ENCODE assay signal across 8 cellular contexts in the genomic region with DNA sequence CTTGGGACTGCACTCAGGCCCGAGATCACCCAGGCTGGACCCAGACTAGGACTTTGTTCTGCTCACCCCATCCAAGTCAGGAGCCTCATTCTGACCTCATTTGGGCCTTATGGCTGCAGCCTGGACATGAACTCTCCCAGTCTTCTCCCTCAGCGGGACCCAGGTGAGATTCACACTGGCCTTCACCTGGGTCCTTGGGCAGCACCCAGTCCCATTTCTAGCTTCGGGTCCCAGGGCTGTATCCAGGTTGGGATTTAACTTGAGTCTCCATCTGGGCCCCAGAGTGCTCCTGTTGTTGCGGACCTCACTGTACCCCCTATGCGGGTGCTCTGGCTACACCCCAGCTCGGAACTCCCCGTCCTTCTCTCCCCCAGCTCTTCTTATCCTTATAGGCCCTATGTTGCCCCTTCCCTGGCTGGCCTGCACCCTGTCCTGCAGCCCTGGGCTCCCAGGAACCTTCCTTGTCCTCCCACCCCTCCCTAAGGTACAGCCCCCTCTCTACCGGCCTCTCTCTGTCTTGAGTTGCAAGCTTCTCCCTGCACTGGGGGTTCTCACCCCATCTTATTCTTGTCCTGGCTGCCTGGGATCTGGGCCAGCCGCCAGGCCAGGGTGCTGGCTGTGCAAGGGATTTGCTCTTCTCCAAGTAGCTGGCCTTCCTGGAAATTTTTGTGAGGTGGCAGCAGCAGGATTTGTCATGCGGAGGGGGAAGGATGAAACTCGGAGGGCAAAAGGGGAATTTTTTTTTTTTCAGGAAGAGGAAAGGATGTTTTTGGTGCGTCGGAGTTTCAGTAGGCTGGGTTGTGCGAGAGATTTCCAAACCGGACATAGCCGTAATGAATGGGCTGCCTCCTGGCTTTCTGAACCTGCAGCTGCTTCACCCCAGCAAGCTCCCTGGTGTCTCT. TPM values are rescaled to one million over a fixed set of nuclear protein-coding genes. Genes with fewer than 3 reads are reported as not detected.
DNase-seq lines count a peak whose midpoint lies in the region; ATAC-seq and TF ChIP-seq lines count a peak whose summit lies in the region.

No MANE protein-coding gene starts in this region.

- peak overlapping the region; percentile 72 for H2AFZ ChIP-seq in neural progenitor cell (replicated peaks)

- H3K9me3 ChIP-seq in heart left ventricle (no peaks in the 10 kb centered on the region), SK-N-MC (ENCODE audit: low read depth, low read length) (no peaks in the 10 kb centered on the region), neural progenitor cell (ENCODE audit: low read depth) (no peaks in the 10 kb centered on the region)

- peaks cover 5% of the 10 kb centered on the region for H3K79me2 ChIP-seq in neural progenitor cell (ENCODE audit: low read depth)

- H3K36me3 ChIP-seq in heart left ventricle (no peaks in the 10 kb centered on the region), SK-N-MC (ENCODE audit: insufficient read depth, low read length) (no peaks in the 10 kb centered on the region), neural progenitor cell (no peaks in the 10 kb centered on the region)

- H3K36me3 Mint-ChIP-seq in neural progenitor cell: no peaks in the 10 kb centered on the region

- 3 to 16% (median 7%) methylated on average over 16 of the region's 16 CpGs for WGBS in heart left ventricle, 4 donors

- H3K27ac ChIP-seq in heart left ventricle: peak overlapping the region; percentile 83 to 99 (median 94)
- no peak overlapping the region for H3K27ac ChIP-seq in SK-N-MC
- no peak overlapping the region for H3K27ac ChIP-seq in neural progenitor cell

- peaks cover 5% of the 10 kb centered on the region for H3F3A ChIP-seq in neural progenitor cell (ENCODE audit: low read depth)

- peaks cover 10% of the 10 kb centered on the region for H3K27me3 Mint-ChIP-seq in neural progenitor cell (ENCODE audit: insufficient read depth, low read depth)

- no peaks in the 10 kb centered on the region for H3K9me3 Mint-ChIP-seq in neural progenitor cell

- H3K4me1 Mint-ChIP-seq in neural progenitor cell: peaks cover 22% of the 10 kb centered on the region

- H3K4me1 ChIP-seq in heart left ventricle: peaks cover 16 to 74% (median 56%) of the 10 kb centered on the region in 12 donors
- peaks cover 20% of the 10 kb centered on the region for H3K4me1 ChIP-seq in neural progenitor cell

- no peak for TF ChIP-seq POLR2A in heart left ventricle (IDR thresholded peaks at IDR 0.05)

- peaks cover 18% of the 10 kb centered on the region for H4K20me1 ChIP-seq in neural progenitor cell (ENCODE audit: low read depth)

- DNase-seq in heart left ventricle: peak in 4 of 5 donors; percentile 34 to 71 (median 60)
- no peak for DNase-seq in left cardiac atrium
- DNase-seq in SK-N-MC (ENCODE audit: low read depth, low spot score): no peak
- no peak for DNase-seq in epithelial cell of proximal tubule (ENCODE audit: low read depth)
- DNase-seq in neural progenitor cell (ENCODE audit: low spot score): peak; percentile 36
- no peak for DNase-seq in foreskin melanocyte

- H3K27ac Mint-ChIP-seq in neural progenitor cell: no peak overlapping the region

- H3K9ac ChIP-seq in SK-N-MC (ENCODE audit: insufficient read length): peak overlapping the region; percentile 67
- peak overlapping the region; percentile 21 for H3K9ac ChIP-seq in neural progenitor cell

- H3K27me3 ChIP-seq in heart left ventricle (no peaks in the 10 kb centered on the region), neural progenitor cell (peaks cover 46% of the 10 kb centered on the region)

- intact Hi-C loops in heart left ventricle (cut with DNase I) (loop anchor here in 8 of 10 donors (2.0 to 10.0 kb wide), 9 partner anchors 71 to 243 kb away; a partner anchor contains a TSS), left cardiac atrium (cut with DNase I) (no loop called here)

- H3K4me3 ChIP-seq in heart left ventricle (peak overlapping the region; percentile 49 to 99 (median 92)), SK-N-MC (peak overlapping the region; percentile 86), epithelial cell of proximal tubule (ENCODE audit: low read depth, low read length) (peak overlapping the region; percentile 98), neural progenitor cell (peak overlapping the region; percentile 73)

- no peak for ATAC-seq in heart left ventricle
- ATAC-seq in left cardiac atrium: no peak
- ATAC-seq in HG03460 (IDR thresholded peaks at IDR 0.05; ENCODE audit: unreplicated experiment): no peak
- ATAC-seq in HG03439 (IDR thresholded peaks at IDR 0.05; ENCODE audit: unreplicated experiment): no peak

- TF ChIP-seq CTCF in heart left ventricle (IDR thresholded peaks at IDR 0.05): peak in 3 of 12 donors; percentile 13 to 33 (median 33)
- no peak for TF ChIP-seq CTCF in epithelial cell of proximal tubule (conservative IDR thresholded peaks at IDR 0.05; ENCODE audit: low read depth, low read length)
- TF ChIP-seq CTCF in neural progenitor cell (IDR thresholded peaks at IDR 0.05): no peak

- H3K4me2 ChIP-seq in neural progenitor cell: peak overlapping the region; percentile 98

- peak overlapping the region; percentile 89 for H3K4me3 Mint-ChIP-seq in neural progenitor cell

RNA-seq across cellular contexts. Expression of a gene that starts 0.9 kb away (rescaled TPM):
- 100 to 1,000 TPM in 1 of 9 donors, 10 to 100 TPM in 8; 29.4 to 170 (median 54.4) TPM for total RNA-seq in heart left ventricle
- polyA plus RNA-seq in heart left ventricle: 100 to 1,000 TPM in 1 of 2 donors, 10 to 100 TPM in 1; 29.6 to 156 TPM
- total RNA-seq in left cardiac atrium: 10 to 100 TPM; 38.9 to 64.7 TPM
- 21.8 and 24.7 TPM in 2 replicates for total RNA-seq in epithelial cell of proximal tubule
- total RNA-seq in neural progenitor cell (ENCODE audit: low replicate concordance): 3.5 and 9.4 TPM in 2 replicates

RNA-seq across cellular contexts. Expression of a gene that starts 32.2 kb away (rescaled TPM):
- 10 to 100 TPM; 12.8 to 38.4 (median 19.8) TPM for total RNA-seq in heart left ventricle
- 1 to 10 TPM; 8.0 to 8.4 TPM for polyA plus RNA-seq in heart left ventricle
- 10 to 100 TPM in 1 of 2 donors, 1 to 10 TPM in 1; 8.6 to 19.4 TPM for total RNA-seq in left cardiac atrium
- 2.1 and 6.4 TPM in 2 replicates for total RNA-seq in epithelial cell of proximal tubule
- 4.3 and 7.8 TPM in 2 replicates for total RNA-seq in neural progenitor cell (ENCODE audit: low replicate concordance)

Comparison
In these comparisons a context has a peak if more than half of its experiments do, and no peak if none do; other contexts are left out.
1. DNase-seq: peak in heart left ventricle (4 of 5) and neural progenitor cell (single experiment); none in left cardiac atrium (single experiment), SK-N-MC (single experiment), epithelial cell of proximal tubule (single experiment) and foreskin melanocyte (single experiment).
2. intact Hi-C loops: an anchor here in heart left ventricle (2.0 to 10.0 kb wide); none called in left cardiac atrium.
3. H3K27ac ChIP-seq: peak in heart left ventricle (12 of 12); none in SK-N-MC (single experiment) and neural progenitor cell (single experiment).
4. Peak in every context shown above with its lines, with median percentiles within 50 percentile points of each other: H3K4me3 ChIP-seq.